Comparison of ENCODE assay signal across 1 cellular context in genomic region chr20:3215349-3215917, GRCh38. TPM values are rescaled to one million over a fixed set of nuclear protein-coding genes. Genes with fewer than 3 reads are reported as not detected.
"Had no signal": no experiment of that assay in that cellular context is flagged by ENCODE, and none has a peak within 500 bp of the region (broad histone marks: within the 10 kb centered on the region; RNA-seq: fewer than 3 reads in every experiment).

No MANE protein-coding gene starts in this region.

RNA-seq across cellular contexts. Expression of gene SLC4A11, which starts 23.6 kb away (rescaled TPM):
- total RNA-seq: occipital lobe had no signal
